Comparison of ENCODE assay signal across 9 cellular contexts in genomic region chr3:47008851-47009224, GRCh38. TPM values are rescaled to one million over a fixed set of nuclear protein-coding genes. Genes with fewer than 3 reads are reported as not detected.
A peak's percentile ranks its signal among the peaks of the same experiment; 100 is the strongest.
DNase-seq lines count a peak whose midpoint lies in the region; ATAC-seq and TF ChIP-seq lines count a peak whose summit lies in the region.
"Had no signal": no experiment of that assay in that cellular context is flagged by ENCODE, and none has a peak within 500 bp of the region (broad histone marks: within the 10 kb centered on the region; RNA-seq: fewer than 3 reads in every experiment).

No MANE protein-coding gene starts in this region.

- H3K36me3 Mint-ChIP-seq in activated CD4-positive, alpha-beta memory T cell treated with anti-CD3 and anti-CD28 coated beads, Interleukin-2, amount 10 ng/mL, durations not matched to agents 7 days and 5 days (ENCODE audit: low read depth), result peaks cover 63% of the 10 kb centered on the region

- H3K27ac ChIP-seq in SK-N-SH (ENCODE audit: low read depth in 2 of 2, low read length in 1 of 2), result peak overlapping the region in 1 of 2 experiments; percentile 48; a peak in 1 of 4 replicates
- peak overlapping the region; percentile 81 for H3K27ac ChIP-seq in suprapubic skin
- H3K27ac ChIP-seq: 22Rv1 had no signal

- H3K4me3 ChIP-seq in SK-N-SH (ENCODE audit: low read depth in 2 of 2, low read length in 1 of 2) (peak overlapping the region; percentile 48 to 61; a peak in 3 of 4 replicates), cardiac fibroblast (replicated peaks in 1 of 2; ENCODE audit: low read depth in 2 of 2, low read length in 2 of 2) (peak overlapping the region; percentile 51 to 56), lower leg skin (ENCODE audit: low read depth, poor library complexity, severe bottlenecking) (no peak overlapping the region), suprapubic skin (peak overlapping the region; percentile 41)

- WGBS in SK-N-SH (ENCODE audit: low lambda C conversion rate), result 68% methylated on average over 7 of the region's 23 CpGs
- 44 to 46% methylated on average over 20 to 22 of the region's 23 CpGs for WGBS in lower leg skin, 2 donors
- 100% methylated on average over 4 of the region's 23 CpGs for WGBS in suprapubic skin

- no peaks in the 10 kb centered on the region for H3K79me2 ChIP-seq in SK-N-SH (ENCODE audit: insufficient read depth)

- peak overlapping the region; percentile 89 for H3K4me2 ChIP-seq in SK-N-SH

- H3K27ac Mint-ChIP-seq in activated CD4-positive, alpha-beta memory T cell treated with anti-CD3 and anti-CD28 coated beads, Interleukin-2, amount 10 ng/mL, durations not matched to agents 7 days and 5 days, result no peak overlapping the region

- POLR2A ChIA-PET in SK-N-SH (lab: Yijun Ruan, JAX), result interaction anchor here (1.0 to 1.2 kb wide), 3 partner anchors 20 to 372 kb away, joined by 3 to 5 read pairs (median 4); partner anchors contain the start of genes PTPN23 and SETD2
- POLR2A ChIA-PET in activated CD4-positive, alpha-beta memory T cell treated with anti-CD3 and anti-CD28 coated beads, Interleukin-2, amount 10 ng/mL, durations not matched to agents 7 days and 5 days (lab: Charles Lee), result interaction anchor here (1.1 to 2.1 kb wide), 2 partner anchors 11 to 14 kb away, joined by 3 to 7 read pairs; no protein-coding TSS in a partner anchor

- ATAC-seq in SK-N-SH treated with all-trans-retinoic acid at 6 μM for 48 hours (no peak; the same call in 2 of the 3 replicates), HG03439 (IDR thresholded peaks at IDR 0.05; ENCODE audit: unreplicated experiment) (no peak), HG02870 (IDR thresholded peaks at IDR 0.05; ENCODE audit: unreplicated experiment) (no peak)

- no peak for TF ChIP-seq RAD21 in SK-N-SH (IDR thresholded peaks at IDR 0.05; ENCODE audit: low read length)

- no peak for DNase-seq in SK-N-SH
- no peak for DNase-seq in cardiac fibroblast (ENCODE audit: low read depth in 2 of 2)
- DNase-seq in lower leg skin (ENCODE audit: low spot score in 2 of 2), result peak; percentile 10 to 88
- DNase-seq in suprapubic skin (ENCODE audit: low spot score in 2 of 2), result no peak
- no peak for DNase-seq in activated CD4-positive, alpha-beta memory T cell treated with anti-CD3 and anti-CD28 coated beads, Interleukin-2, amount 10 ng/mL, durations not matched to agents 7 days and 5 days

- H2AFZ ChIP-seq in SK-N-SH (ENCODE audit: low read depth), result peak overlapping the region; percentile 59; the same call in 1 of the 2 replicates

- no peak for TF ChIP-seq POLR2A in lower leg skin (IDR thresholded peaks at IDR 0.05)
- no peak for TF ChIP-seq POLR2A in suprapubic skin (IDR thresholded peaks at IDR 0.05)

- TF ChIP-seq CTCF in SK-N-SH (IDR thresholded peaks at IDR 0.05) (no peak), cardiac fibroblast (IDR thresholded peaks at IDR 0.05; ENCODE audit: low read depth, low read length) (no peak), lower leg skin (IDR thresholded peaks at IDR 0.05) (no peak), suprapubic skin (IDR thresholded peaks at IDR 0.05) (no peak)

- no peaks in the 10 kb centered on the region for H3K9me3 Mint-ChIP-seq in activated CD4-positive, alpha-beta memory T cell treated with anti-CD3 and anti-CD28 coated beads, Interleukin-2, amount 10 ng/mL, durations not matched to agents 7 days and 5 days

- intact Hi-C loops in lower leg skin (cut with DNase I; ENCODE audit: low total_unique reads), result no loop called here

- peaks cover 9% of the 10 kb centered on the region for H3K4me1 Mint-ChIP-seq in activated CD4-positive, alpha-beta memory T cell treated with anti-CD3 and anti-CD28 coated beads, Interleukin-2, amount 10 ng/mL, durations not matched to agents 7 days and 5 days

- 0 out of 2 replicates have a peak overlapping the region, but pooled peaks have one; percentile 28 for H3K9ac ChIP-seq in SK-N-SH

- H3K36me3 ChIP-seq in SK-N-SH (replicated peaks in 1 of 2; ENCODE audit: control insufficient read depth in 1 of 2, insufficient read depth in 2 of 2, low read length in 1 of 2), result peaks cover 0 to 5% of the 10 kb centered on the region in 2 experiments
- H3K36me3 ChIP-seq in suprapubic skin, result peaks cover 48% of the 10 kb centered on the region

- H3F3A ChIP-seq in SK-N-SH (replicated peaks; ENCODE audit: insufficient read depth), result no peaks in the 10 kb centered on the region

- no peak overlapping the region for H3K4me3 Mint-ChIP-seq in activated CD4-positive, alpha-beta memory T cell treated with anti-CD3 and anti-CD28 coated beads, Interleukin-2, amount 10 ng/mL, durations not matched to agents 7 days and 5 days

- TF ChIP-seq EP300 in SK-N-SH (IDR thresholded peaks at IDR 0.05; ENCODE audit: borderline replicate concordance in 1 of 2, low read depth in 1 of 2, low read length in 1 of 2), result no peak
- TF ChIP-seq EP300 in suprapubic skin (IDR thresholded peaks at IDR 0.05), result no peak

- no peaks in the 10 kb centered on the region for H3K27me3 Mint-ChIP-seq in activated CD4-positive, alpha-beta memory T cell treated with anti-CD3 and anti-CD28 coated beads, Interleukin-2, amount 10 ng/mL, durations not matched to agents 7 days and 5 days

- H3K9me2 ChIP-seq in SK-N-SH, result no peaks in the 10 kb centered on the region

- H3K4me1 ChIP-seq in SK-N-SH (ENCODE audit: control insufficient read depth in 1 of 2, insufficient read depth in 2 of 2, low read depth in 1 of 2, low read length in 1 of 2) (peaks cover 0 to 15% of the 10 kb centered on the region in 2 experiments; a peak in 1 of 4 replicates), suprapubic skin (peaks cover 18% of the 10 kb centered on the region)

- H3K9me3 ChIP-seq in SK-N-SH (no peaks in the 10 kb centered on the region), suprapubic skin (no peaks in the 10 kb centered on the region)

- H4K20me1 ChIP-seq in SK-N-SH (ENCODE audit: insufficient read depth), result no peaks in the 10 kb centered on the region

- CTCF ChIA-PET in SK-N-SH (lab: Yijun Ruan, JAX), result interaction anchor here (1.0 to 2.8 kb wide), 3 partner anchors 41 to 99 kb away, joined by 3 to 10 read pairs (median 3); no protein-coding TSS in a partner anchor
- CTCF ChIA-PET in activated CD4-positive, alpha-beta memory T cell treated with anti-CD3 and anti-CD28 coated beads, Interleukin-2, amount 10 ng/mL, durations not matched to agents 7 days and 5 days (lab: Charles Lee), result no interaction called here

- no peaks in the 10 kb centered on the region for H3K27me3 ChIP-seq in SK-N-SH (ENCODE audit: insufficient read depth)
- no peaks in the 10 kb centered on the region for H3K27me3 ChIP-seq in suprapubic skin

TF ChIP-seq in SK-N-SH, 30 proteins besides CTCF, POLR2A, EP300 and RAD21 (continues in another document):
- TF ChIP-seq NRF1 (IDR thresholded peaks at IDR 0.05; ENCODE audit: low read depth, low read length), result no peak
- TF ChIP-seq ZBTB33 (IDR thresholded peaks at IDR 0.05; ENCODE audit: borderline replicate concordance, low read depth), result no peak

TF ChIP-seq in SK-N-SH treated with all-trans-retinoic acid at 6 μM for 48 hours, 23 proteins besides CTCF, POLR2A, EP300 and RAD21:
- TF ChIP-seq BACH2 (CRISPR knock-in tag; IDR thresholded peaks at IDR 0.05; ENCODE audit: borderline replicate concordance) (no peak), ZC3H10 (CRISPR knock-in tag; IDR thresholded peaks at IDR 0.05) (no peak), POU6F1 (CRISPR knock-in tag; IDR thresholded peaks at IDR 0.05; ENCODE audit: borderline replicate concordance, low read depth) (no peak), ZNF565 (CRISPR knock-in tag; conservative IDR thresholded peaks at IDR 0.05; ENCODE audit: low read depth) (no peak)

RNA-seq across cellular contexts. Expression of gene NBEAL2, which starts 29.4 kb away (rescaled TPM):
- polyA plus RNA-seq in SK-N-SH (2012; rRNA removed), result 15.5 and 20.3 TPM in 2 replicates
- 2.6 and 5.5 TPM in 2 replicates for polyA plus RNA-seq in SK-N-SH (2012; cell fraction: cytosol; rRNA removed)
- 152 and 177 TPM in 2 replicates for polyA plus RNA-seq in SK-N-SH (2012; cell fraction: nucleus; rRNA removed)
- 100 to 1,000 TPM; 176 to 519 (median 217) TPM for total RNA-seq in lower leg skin
- 100 to 1,000 TPM; 317 to 865 (median 347) TPM for total RNA-seq in suprapubic skin
- total RNA-seq in activated CD4-positive, alpha-beta memory T cell treated with anti-CD3 and anti-CD28 coated beads, Interleukin-2, amount 10 ng/mL, durations not matched to agents 7 days and 5 days, result 100 to 1,000 TPM; 254 to 267 TPM

RNA-seq across cellular contexts. Expression of gene CCDC12, which starts 32.3 kb away (rescaled TPM):
- 53.2 and 105 TPM in 2 replicates for polyA plus RNA-seq in SK-N-SH (2012; rRNA removed)
- 68.1 and 147 TPM in 2 replicates for polyA plus RNA-seq in SK-N-SH (2012; cell fraction: cytosol; rRNA removed)
- polyA plus RNA-seq in SK-N-SH (2012; cell fraction: nucleus; rRNA removed), result 66.6 and 79.5 TPM in 2 replicates
- total RNA-seq in lower leg skin, result 100 to 1,000 TPM in 1 of 4 donors, 10 to 100 TPM in 3; 64.6 to 101 (median 82.5) TPM
- total RNA-seq in suprapubic skin, result 10 to 100 TPM; 56.1 to 86.8 (median 81.6) TPM
- 10 to 100 TPM; 55.0 to 56.7 TPM for total RNA-seq in activated CD4-positive, alpha-beta memory T cell treated with anti-CD3 and anti-CD28 coated beads, Interleukin-2, amount 10 ng/mL, durations not matched to agents 7 days and 5 days

Comparison
In these comparisons a context has a peak if more than half of its experiments do, and no peak if none do; other contexts are left out.
1. DNase-seq: peak in lower leg skin (2 of 2); none in SK-N-SH (single experiment), cardiac fibroblast (0 of 2), suprapubic skin (0 of 2) and activated CD4-positive, alpha-beta memory T cell treated with anti-CD3 and anti-CD28 coated beads, Interleukin-2, amount 10 ng/mL, durations not matched to agents 7 days and 5 days (single experiment).